In genomic region chr2:98775146-98775988, GRCh38 we compare ENCODE assay signal across 12 cellular contexts.
DNase-seq lines count a peak whose midpoint lies in the region; ATAC-seq and TF ChIP-seq lines count a peak whose summit lies in the region.
"Had no signal": no experiment of that assay in that cellular context is flagged by ENCODE, and none has a peak within 500 bp of the region (broad histone marks: within the 10 kb centered on the region; RNA-seq: fewer than 3 reads in every experiment).

No MANE protein-coding gene starts in this region.

- intact Hi-C loops in tibial artery (cut with DNase I; ENCODE audit: low total_unique reads), result no loop called here

- no peaks in the 10 kb centered on the region for H3K36me3 ChIP-seq in tibial artery

- peaks cover 30 to 38% of the 10 kb centered on the region in 2 donors for H3K27me3 Mint-ChIP-seq in stimulated activated naive B cell treated with anti-CD40 and anti-IgM and Interleukin-4, amounts not matched to agents 10 μg/mL and 1 μg/mL and 100 μg/mL, for 72 hours

- H3K27ac ChIP-seq in tibial artery, result peak overlapping the region; percentile 66 to 74

- no peak overlapping the region for H3K27ac Mint-ChIP-seq in stimulated activated naive B cell treated with anti-CD40 and anti-IgM and Interleukin-4, amounts not matched to agents 10 μg/mL and 1 μg/mL and 100 μg/mL, for 72 hours

- no peaks in the 10 kb centered on the region for H3K27me3 ChIP-seq in tibial artery

- TF ChIP-seq CTCF in epithelial cell of esophagus (IDR thresholded peaks at IDR 0.05; ENCODE audit: insufficient read depth, low read depth, low read length, missing control alignments), result no peak
- no peak for TF ChIP-seq CTCF in tibial artery (IDR thresholded peaks at IDR 0.05)

- H3K36me3 Mint-ChIP-seq in stimulated activated naive B cell treated with anti-CD40 and anti-IgM and Interleukin-4, amounts not matched to agents 10 μg/mL and 1 μg/mL and 100 μg/mL, for 72 hours, result peaks cover 0 to 4% of the 10 kb centered on the region in 2 donors

- DNase-seq in NCI-H524 (lab: John Stamatoyannopoulos, UW) (peak; percentile 34 to 49), NCI-H524 treated with DMSO at 0.1 percent for 48 hours (lab: John Stamatoyannopoulos, UW) (no peak), NCI-H446 (lab: John Stamatoyannopoulos, UW) (peak; percentile 97), epithelial cell of esophagus (ENCODE audit: low read depth) (peak; percentile 11), tibial artery (peak in 1 of 2 donors; percentile 83)
- no peak for DNase-seq in stimulated activated naive B cell treated with anti-CD40 and anti-IgM and Interleukin-4, amounts not matched to agents 10 μg/mL and 1 μg/mL and 100 μg/mL, for 72 hours
- DNase-seq in NK-92 treated with Interleukin-12 subunit alpha and Interleukin-12 subunit beta, amount 100 ng/mL, for 24 hours (lab: John Stamatoyannopoulos, UW), result no peak
- DNase-seq: amniotic stem cell; midbrain; stimulated activated CD4-positive, alpha-beta T cell treated with anti-CD3 and anti-CD28 coated beads, Interleukin-4, amount 100 ng/mL, for 24 hours; T1000 had no signal

- peaks cover 0 to 1% of the 10 kb centered on the region in 2 donors for H3K9me3 Mint-ChIP-seq in stimulated activated naive B cell treated with anti-CD40 and anti-IgM and Interleukin-4, amounts not matched to agents 10 μg/mL and 1 μg/mL and 100 μg/mL, for 72 hours

- peaks cover 0 to 22% (median 20%) of the 10 kb centered on the region in 4 donors for H3K4me1 ChIP-seq in tibial artery

- ATAC-seq in stimulated activated naive B cell treated with anti-CD40 and anti-IgM and Interleukin-4, amounts not matched to agents 10 μg/mL and 1 μg/mL and 100 μg/mL, for 72 hours (replicated peaks), result no peak
- no peak for ATAC-seq in GM21381 (IDR thresholded peaks at IDR 0.05; ENCODE audit: unreplicated experiment)

- peaks cover 17 to 19% of the 10 kb centered on the region in 2 donors for H3K4me1 Mint-ChIP-seq in stimulated activated naive B cell treated with anti-CD40 and anti-IgM and Interleukin-4, amounts not matched to agents 10 μg/mL and 1 μg/mL and 100 μg/mL, for 72 hours

- H3K4me3 Mint-ChIP-seq in stimulated activated naive B cell treated with anti-CD40 and anti-IgM and Interleukin-4, amounts not matched to agents 10 μg/mL and 1 μg/mL and 100 μg/mL, for 72 hours, result no peak overlapping the region

- H3K4me3 ChIP-seq in epithelial cell of esophagus (ENCODE audit: low read length), result no peak overlapping the region
- peak overlapping the region; percentile 32 to 43 for H3K4me3 ChIP-seq in tibial artery

- H3K9me3 ChIP-seq in tibial artery, result no peaks in the 10 kb centered on the region

Comparison
In these comparisons a context has a peak if more than half of its experiments do, and no peak if none do; other contexts are left out.
1. DNase-seq: peak in NCI-H524 (2 of 2), NCI-H446 (2 of 2) and epithelial cell of esophagus (single experiment); none in NCI-H524 treated with DMSO at 0.1 percent for 48 hours (single experiment), stimulated activated naive B cell treated with anti-CD40 and anti-IgM and Interleukin-4, amounts not matched to agents 10 μg/mL and 1 μg/mL and 100 μg/mL, for 72 hours (single experiment) and NK-92 treated with Interleukin-12 subunit alpha and Interleukin-12 subunit beta, amount 100 ng/mL, for 24 hours (single experiment).